1 cellular context compared by ENCODE assay signal in the genomic region with DNA sequence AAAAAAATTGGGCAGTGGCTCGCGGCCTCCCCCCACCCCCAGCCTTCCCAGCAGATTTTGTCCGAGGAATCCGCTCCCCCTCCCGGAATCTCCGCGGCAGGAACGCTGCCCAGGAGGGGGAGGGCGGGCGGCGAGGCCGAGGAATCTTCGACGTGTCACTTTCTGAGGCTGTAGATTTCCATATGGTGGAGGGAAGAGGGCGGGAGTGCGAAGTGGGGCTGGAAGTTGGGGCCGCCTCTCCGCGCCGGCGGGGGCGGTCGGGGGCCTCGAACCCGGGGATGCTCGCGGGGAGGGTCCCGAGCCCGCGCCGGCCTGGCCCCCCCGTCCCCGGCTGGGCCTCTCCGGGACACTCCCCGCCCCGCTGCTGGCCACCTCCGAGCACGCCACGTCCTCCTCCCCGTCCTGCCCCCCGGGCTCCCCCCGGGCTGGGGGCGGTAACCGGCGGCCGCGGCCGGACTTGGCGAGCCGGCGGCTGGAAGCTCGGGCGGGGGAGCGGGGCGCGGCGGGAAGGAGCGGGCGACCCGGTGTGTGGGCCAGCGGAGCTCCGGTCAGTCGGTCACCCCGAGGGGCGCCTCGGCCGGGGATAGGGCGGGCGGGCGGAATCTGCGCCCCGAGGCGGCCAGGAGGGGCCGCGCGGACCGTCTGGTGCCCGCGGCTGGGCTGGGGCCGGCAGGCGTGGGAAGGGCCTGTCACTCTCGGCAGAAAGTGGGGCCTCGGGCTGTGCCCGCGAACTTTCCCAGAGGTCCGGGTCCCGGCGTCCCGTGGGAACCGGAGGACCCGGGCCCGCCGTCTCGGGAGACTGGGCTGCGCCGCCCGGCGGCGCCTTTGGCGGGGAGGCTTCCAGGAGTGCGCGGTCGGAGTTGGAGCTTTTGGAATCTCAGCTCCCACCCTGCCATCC.
TF ChIP-seq lines count a peak whose summit lies in the region.

No MANE protein-coding gene starts in this region.

TF ChIP-seq in H1, 55 proteins besides CTCF, POLR2A, EP300 and RAD21 (continued from another document):
- TF ChIP-seq TAF1 (IDR thresholded peaks at IDR 0.05; ENCODE audit: low read depth, low read length) (peak; percentile 11; the same call in 1 of the 2 replicates), SP2 (IDR thresholded peaks at IDR 0.05; ENCODE audit: low read length) (no peak), POLR2AphosphoS5 (IDR thresholded peaks at IDR 0.05; ENCODE audit: low read depth, low read length) (0 out of 2 replicates have a peak, but pooled peaks have one; percentile 29), JUN (IDR thresholded peaks at IDR 0.05; ENCODE audit: low read depth, low read length) (no peak), CTBP2 (IDR thresholded peaks at IDR 0.05; ENCODE audit: borderline replicate concordance, insufficient read depth, insufficient read length, low read length) (peak; percentile 39), BRCA1 (IDR thresholded peaks at IDR 0.05; ENCODE audit: low read depth, low read length) (no peak), SIN3A (conservative IDR thresholded peaks at IDR 0.05 in 1 of 2, IDR thresholded peaks at IDR 0.05 in 1 of 2; ENCODE audit: low read depth in 1 of 2, low read length in 2 of 2) (0 out of 4 replicates have a peak, but pooled peaks of 1 of the 2 experiments have one; percentile 62), ASH2L (IDR thresholded peaks at IDR 0.05; ENCODE audit: low read length) (peak; percentile 39), KDM4A (IDR thresholded peaks at IDR 0.05; ENCODE audit: low read depth, low read length, severe bottlenecking) (peak; percentile 79), GABPA (IDR thresholded peaks at IDR 0.05; ENCODE audit: borderline replicate concordance, insufficient read depth, low read length) (no peak), TEAD4 (IDR thresholded peaks at IDR 0.05; ENCODE audit: low read depth, low read length) (peak; percentile 63), ZNF274 (IDR thresholded peaks at IDR 0.05; ENCODE audit: borderline replicate concordance, extremely low read depth, low read length) (no peak), EGR1 (IDR thresholded peaks at IDR 0.05; ENCODE audit: borderline replicate concordance, low read depth, low read length) (peak; percentile 11; the same call in 1 of the 2 replicates), RBBP5 (IDR thresholded peaks at IDR 0.05; ENCODE audit: borderline replicate concordance, low read depth, low read length) (peak; percentile 74), TAF7 (optimal IDR thresholded peaks at IDR 0.05; ENCODE audit: borderline replicate concordance, low read depth, low read length) (peak; percentile 23)
- TF ChIP-seq, protein P1, sequence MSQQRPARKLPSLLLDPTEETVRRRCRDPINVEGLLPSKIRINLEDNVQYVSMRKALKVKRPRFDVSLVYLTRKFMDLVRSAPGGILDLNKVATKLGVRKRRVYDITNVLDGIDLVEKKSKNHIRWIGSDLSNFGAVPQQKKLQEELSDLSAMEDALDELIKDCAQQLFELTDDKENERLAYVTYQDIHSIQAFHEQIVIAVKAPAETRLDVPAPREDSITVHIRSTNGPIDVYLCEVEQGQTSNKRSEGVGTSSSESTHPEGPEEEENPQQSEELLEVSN (IDR thresholded peaks at IDR 0.05), result no peak; the same call in 1 of the 2 replicates
